ENCODE assay signal across 25 cellular contexts in the genomic region with DNA sequence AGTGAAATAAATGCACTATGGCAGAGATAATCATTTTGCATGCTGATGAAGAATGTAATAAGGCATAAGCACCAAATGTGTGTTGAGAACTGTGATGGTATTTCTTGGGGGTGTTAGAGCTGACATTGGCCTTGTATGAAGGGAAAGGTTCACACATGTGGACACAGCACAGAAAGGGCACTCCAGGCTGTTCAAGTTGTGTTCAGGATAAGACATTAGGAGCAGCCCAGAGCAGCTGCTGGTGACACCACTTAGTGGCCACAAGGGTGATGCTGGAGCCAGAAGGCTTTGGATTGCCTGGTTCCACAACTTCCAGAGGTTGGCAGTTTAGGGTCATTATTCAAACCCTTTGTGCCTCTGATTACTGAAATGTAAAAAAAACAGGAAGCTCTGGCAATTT.
DNase-seq lines count a peak whose midpoint lies in the region; ATAC-seq, FAIRE-seq and TF ChIP-seq lines count a peak whose summit lies in the region.
"Had no signal": no experiment of that assay in that cellular context is flagged by ENCODE, and none has a peak within 500 bp of the region (broad histone marks: within the 10 kb centered on the region; RNA-seq: fewer than 3 reads in every experiment).

No MANE protein-coding gene starts in this region.

- H3K27ac ChIP-seq in right cardiac atrium (ENCODE audit: low read length), result no peak overlapping the region
- no peak overlapping the region for H3K27ac ChIP-seq in keratinocyte (ENCODE audit: control insufficient read depth, insufficient read depth, low read length)
- no peak overlapping the region for H3K27ac ChIP-seq in CD4-positive, alpha-beta memory T cell (ENCODE audit: low read depth, low read length)
- H3K27ac ChIP-seq: BLaER1 treated with 17β-estradiol and CSF1 and Interleukin-3, amounts not matched to agents 10 nM and 100 nM had no signal

- ATAC-seq in right cardiac atrium (peak; percentile 40), left ventricle myocardium superior (no peak), HG03520 (IDR thresholded peaks at IDR 0.05; ENCODE audit: unreplicated experiment) (no peak), HG03439 (IDR thresholded peaks at IDR 0.05; ENCODE audit: unreplicated experiment) (no peak)
- ATAC-seq in stimulated activated effector memory CD8-positive, alpha-beta T cell treated with anti-CD3 and anti-CD28 coated beads, Interleukin-12 subunit alpha, Interleukin-12 subunit beta, amount 100 ng/mL, for 72 hours, result peak; percentile 48

- H3K27ac Mint-ChIP-seq in stimulated activated effector memory CD8-positive, alpha-beta T cell treated with anti-CD3 and anti-CD28 coated beads, Interleukin-12 subunit alpha, Interleukin-12 subunit beta, amount 100 ng/mL, for 72 hours, result no peak overlapping the region
- H3K27ac Mint-ChIP-seq in CD4-positive, alpha-beta memory T cell, result no peak overlapping the region
- H3K27ac Mint-ChIP-seq: CD4-positive, alpha-beta T cell had no signal

- H2AFZ ChIP-seq in keratinocyte (ENCODE audit: control insufficient read depth, low read length), result no peak overlapping the region

- no peaks in the 10 kb centered on the region for H3K79me2 ChIP-seq in keratinocyte (ENCODE audit: control insufficient read depth, insufficient read depth, low read length)

- no peaks in the 10 kb centered on the region for H3K36me3 ChIP-seq in keratinocyte (ENCODE audit: control insufficient read depth in 2 of 2, extremely low read depth in 1 of 2, insufficient read depth in 2 of 2, low read length in 2 of 2)
- H3K36me3 ChIP-seq in CD4-positive, alpha-beta memory T cell (ENCODE audit: insufficient read depth, low read length), result no peaks in the 10 kb centered on the region
- H3K36me3 ChIP-seq: BLaER1 treated with 17β-estradiol and CSF1 and Interleukin-3, amounts not matched to agents 10 nM and 100 nM had no signal

- no peak for TF ChIP-seq CTCF in keratinocyte (optimal IDR thresholded peaks at IDR 0.05 in 1 of 3, IDR thresholded peaks at IDR 0.05 in 1 of 3, conservative IDR thresholded peaks at IDR 0.05 in 1 of 3; ENCODE audit: extremely low read depth in 1 of 3, insufficient read depth in 2 of 3, low read length in 3 of 3)

- H3K4me2 ChIP-seq in keratinocyte (ENCODE audit: control insufficient read depth, extremely low read depth, insufficient read depth, low read depth, low read length), result no peak overlapping the region
- H3K4me2 ChIP-seq: BLaER1 treated with 17β-estradiol and CSF1 and Interleukin-3, amounts not matched to agents 10 nM and 100 nM had no signal

- no peaks in the 10 kb centered on the region for H3K4me1 Mint-ChIP-seq in stimulated activated effector memory CD8-positive, alpha-beta T cell treated with anti-CD3 and anti-CD28 coated beads, Interleukin-12 subunit alpha, Interleukin-12 subunit beta, amount 100 ng/mL, for 72 hours
- no peaks in the 10 kb centered on the region for H3K4me1 Mint-ChIP-seq in CD4-positive, alpha-beta memory T cell

- no peak for DNase-seq in right cardiac atrium
- DNase-seq in left ventricle myocardium superior, result no peak
- DNase-seq in keratinocyte (ENCODE audit: low read depth, low spot score), result no peak
- no peak for DNase-seq in stimulated activated effector memory CD8-positive, alpha-beta T cell treated with anti-CD3 and anti-CD28 coated beads, Interleukin-12 subunit alpha, Interleukin-12 subunit beta, amount 100 ng/mL, for 72 hours (ENCODE audit: low spot score in 2 of 2)
- no peak for DNase-seq in CD4-positive, alpha-beta memory T cell
- DNase-seq: AML-193; CD4-positive, alpha-beta T cell; COR-L47; DMS53; HCEC 1CT; Karpas-422; NCI-H1092; NCI-H1417 treated with DMSO at 0.1 percent for 48 hours; NCI-H1694 treated with DMSO at 0.1 percent for 48 hours; NCI-H2081; NCI-H2227 treated with DMSO at 0.1 percent for 48 hours; NCI-H510A; NCI-H69; RPMI8226; SHP77 treated with DMSO at 0.1 percent for 48 hours had no signal

- H3K9me3 Mint-ChIP-seq in stimulated activated effector memory CD8-positive, alpha-beta T cell treated with anti-CD3 and anti-CD28 coated beads, Interleukin-12 subunit alpha, Interleukin-12 subunit beta, amount 100 ng/mL, for 72 hours, result no peaks in the 10 kb centered on the region
- H3K9me3 Mint-ChIP-seq in CD4-positive, alpha-beta memory T cell, result peaks cover 0 to 2% (median 0%) of the 10 kb centered on the region in 8 donors
- H3K9me3 Mint-ChIP-seq: CD4-positive, alpha-beta T cell had no signal

- no peaks in the 10 kb centered on the region for H3K9me1 ChIP-seq in keratinocyte (ENCODE audit: control insufficient read depth, extremely low read depth, insufficient read depth, low read length)

- H3K4me3 ChIP-seq in right cardiac atrium (ENCODE audit: low read length) (no peak overlapping the region), keratinocyte (ENCODE audit: control insufficient read depth in 2 of 3, extremely low read depth in 1 of 3, insufficient read depth in 2 of 3, low read depth in 1 of 3, low read length in 3 of 3) (no peak overlapping the region)
- no peak overlapping the region for H3K4me3 ChIP-seq in CD4-positive, alpha-beta memory T cell (ENCODE audit: low read length in 2 of 2)
- H3K4me3 ChIP-seq: BLaER1 treated with 17β-estradiol and CSF1 and Interleukin-3, amounts not matched to agents 10 nM and 100 nM had no signal

- peak; percentile 26 for FAIRE-seq in keratinocyte (lab: Jason Lieb, UNC)
- FAIRE-seq: A204.1, H1 had no signal

- H3K36me3 Mint-ChIP-seq in stimulated activated effector memory CD8-positive, alpha-beta T cell treated with anti-CD3 and anti-CD28 coated beads, Interleukin-12 subunit alpha, Interleukin-12 subunit beta, amount 100 ng/mL, for 72 hours, result no peaks in the 10 kb centered on the region
- H3K36me3 Mint-ChIP-seq in CD4-positive, alpha-beta memory T cell, result no peaks in the 10 kb centered on the region

- no peak overlapping the region for H3K4me3 Mint-ChIP-seq in stimulated activated effector memory CD8-positive, alpha-beta T cell treated with anti-CD3 and anti-CD28 coated beads, Interleukin-12 subunit alpha, Interleukin-12 subunit beta, amount 100 ng/mL, for 72 hours
- no peak overlapping the region for H3K4me3 Mint-ChIP-seq in CD4-positive, alpha-beta memory T cell
- H3K4me3 Mint-ChIP-seq: CD4-positive, alpha-beta T cell had no signal

- intact Hi-C loops in right cardiac atrium (cut with DNase I), result no loop called here
- intact Hi-C loops in left ventricle myocardium superior (cut with micrococcal nuclease), result no loop called here
- intact Hi-C loops in CD4-positive, alpha-beta memory T cell (cut with micrococcal nuclease), result no loop called here

- dilution Hi-C loops in keratinocyte (cut with MboI; ENCODE audit: extremely low pct_ligation_motif_present, low sequenced_read_pairs), result no loop called here

- H3K9me3 ChIP-seq in right cardiac atrium (ENCODE audit: control insufficient read depth, low read length), result no peaks in the 10 kb centered on the region
- H3K9me3 ChIP-seq in keratinocyte (ENCODE audit: control insufficient read depth, low read depth, low read length), result peaks cover 35% of the 10 kb centered on the region
- peaks cover 0 to 7% of the 10 kb centered on the region in 2 donors for H3K9me3 ChIP-seq in CD4-positive, alpha-beta memory T cell (ENCODE audit: control insufficient read depth in 1 of 2, low read length in 2 of 2)

- H3K4me1 ChIP-seq in right cardiac atrium (ENCODE audit: control insufficient read depth, insufficient read depth, low read length), result no peaks in the 10 kb centered on the region
- no peaks in the 10 kb centered on the region for H3K4me1 ChIP-seq in keratinocyte (ENCODE audit: control insufficient read depth, extremely low read depth, insufficient read depth, low read length)
- no peaks in the 10 kb centered on the region for H3K4me1 ChIP-seq in CD4-positive, alpha-beta memory T cell (ENCODE audit: insufficient read depth, low read length)

- CTCF ChIA-PET in CD4-positive, alpha-beta memory T cell (lab: Charles Lee; ENCODE audit: partially characterized antibody), result no interaction called here

- POLR2A ChIA-PET in CD4-positive, alpha-beta memory T cell (lab: Charles Lee; ENCODE audit: partially characterized antibody), result no interaction called here

- H3K9ac ChIP-seq in keratinocyte (ENCODE audit: control insufficient read depth, extremely low read depth, insufficient read depth, low read length), result no peak overlapping the region
- H3K9ac ChIP-seq: BLaER1 treated with 17β-estradiol and CSF1 and Interleukin-3, amounts not matched to agents 10 nM and 100 nM had no signal

- no peaks in the 10 kb centered on the region for H4K20me1 ChIP-seq in keratinocyte (ENCODE audit: control insufficient read depth, extremely low read depth, insufficient read depth, low read length)
- H4K20me1 ChIP-seq: BLaER1 treated with 17β-estradiol and CSF1 and Interleukin-3, amounts not matched to agents 10 nM and 100 nM had no signal

- no peaks in the 10 kb centered on the region for H3K27me3 ChIP-seq in right cardiac atrium (ENCODE audit: control insufficient read depth, insufficient read depth)
- no peaks in the 10 kb centered on the region for H3K27me3 ChIP-seq in keratinocyte (ENCODE audit: control insufficient read depth, extremely low read depth, insufficient read depth, low read length)
- H3K27me3 ChIP-seq in CD4-positive, alpha-beta memory T cell (ENCODE audit: insufficient read depth, low read length), result no peaks in the 10 kb centered on the region
- H3K27me3 ChIP-seq: BLaER1 treated with 17β-estradiol and CSF1 and Interleukin-3, amounts not matched to agents 10 nM and 100 nM had no signal

- no peaks in the 10 kb centered on the region for H3K27me3 Mint-ChIP-seq in CD4-positive, alpha-beta memory T cell
- H3K27me3 Mint-ChIP-seq: CD4-positive, alpha-beta T cell had no signal

Comparison
In these comparisons a context has a peak if more than half of its experiments do, and no peak if none do; other contexts are left out.
1. ATAC-seq: peak in right cardiac atrium (2 of 2) and stimulated activated effector memory CD8-positive, alpha-beta T cell treated with anti-CD3 and anti-CD28 coated beads, Interleukin-12 subunit alpha, Interleukin-12 subunit beta, amount 100 ng/mL, for 72 hours (single experiment); none in left ventricle myocardium superior (single experiment), HG03520 (single experiment) and HG03439 (single experiment).